2 cellular contexts compared by ENCODE assay signal in genomic region chr1:39102537-39103320, GRCh38.
A peak's percentile ranks its signal among the peaks of the same experiment; 100 is the strongest.
TF ChIP-seq lines count a peak whose summit lies in the region.

No MANE protein-coding gene starts in this region.

TF ChIP-seq in HEK293, 187 proteins besides CTCF, POLR2A, EP300 and RAD21 (continued from another document and continues in another):
- TF ChIP-seq, protein P1, sequence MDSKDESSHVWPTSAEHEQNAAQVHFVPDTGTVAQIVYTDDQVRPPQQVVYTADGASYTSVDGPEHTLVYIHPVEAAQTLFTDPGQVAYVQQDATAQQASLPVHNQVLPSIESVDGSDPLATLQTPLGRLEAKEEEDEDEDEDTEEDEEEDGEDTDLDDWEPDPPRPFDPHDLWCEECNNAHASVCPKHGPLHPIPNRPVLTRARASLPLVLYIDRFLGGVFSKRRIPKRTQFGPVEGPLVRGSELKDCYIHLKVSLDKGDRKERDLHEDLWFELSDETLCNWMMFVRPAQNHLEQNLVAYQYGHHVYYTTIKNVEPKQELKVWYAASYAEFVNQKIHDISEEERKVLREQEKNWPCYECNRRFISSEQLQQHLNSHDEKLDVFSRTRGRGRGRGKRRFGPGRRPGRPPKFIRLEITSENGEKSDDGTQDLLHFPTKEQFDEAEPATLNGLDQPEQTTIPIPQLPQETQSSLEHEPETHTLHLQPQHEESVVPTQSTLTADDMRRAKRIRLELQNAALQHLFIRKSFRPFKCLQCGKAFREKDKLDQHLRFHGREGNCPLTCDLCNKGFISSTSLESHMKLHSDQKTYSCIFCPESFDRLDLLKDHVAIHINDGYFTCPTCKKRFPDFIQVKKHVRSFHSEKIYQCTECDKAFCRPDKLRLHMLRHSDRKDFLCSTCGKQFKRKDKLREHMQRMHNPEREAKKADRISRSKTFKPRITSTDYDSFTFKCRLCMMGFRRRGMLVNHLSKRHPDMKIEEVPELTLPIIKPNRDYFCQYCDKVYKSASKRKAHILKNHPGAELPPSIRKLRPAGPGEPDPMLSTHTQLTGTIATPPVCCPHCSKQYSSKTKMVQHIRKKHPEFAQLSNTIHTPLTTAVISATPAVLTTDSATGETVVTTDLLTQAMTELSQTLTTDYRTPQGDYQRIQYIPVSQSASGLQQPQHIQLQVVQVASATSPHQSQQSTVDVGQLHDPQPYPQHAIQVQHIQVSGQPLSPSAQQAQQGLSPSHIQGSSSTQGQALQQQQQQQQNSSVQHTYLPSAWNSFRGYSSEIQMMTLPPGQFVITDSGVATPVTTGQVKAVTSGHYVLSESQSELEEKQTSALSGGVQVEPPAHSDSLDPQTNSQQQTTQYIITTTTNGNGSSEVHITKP (tag by site-specific recombination; IDR thresholded peaks at IDR 0.05) = peak; percentile 36; the same call in 1 of the 2 replicates
- TF ChIP-seq FEZF1 (tag by site-specific recombination; IDR thresholded peaks at IDR 0.05) = no peak
- no peak for TF ChIP-seq GLI4 (tag by site-specific recombination; IDR thresholded peaks at IDR 0.05)
- TF ChIP-seq, protein P2, sequence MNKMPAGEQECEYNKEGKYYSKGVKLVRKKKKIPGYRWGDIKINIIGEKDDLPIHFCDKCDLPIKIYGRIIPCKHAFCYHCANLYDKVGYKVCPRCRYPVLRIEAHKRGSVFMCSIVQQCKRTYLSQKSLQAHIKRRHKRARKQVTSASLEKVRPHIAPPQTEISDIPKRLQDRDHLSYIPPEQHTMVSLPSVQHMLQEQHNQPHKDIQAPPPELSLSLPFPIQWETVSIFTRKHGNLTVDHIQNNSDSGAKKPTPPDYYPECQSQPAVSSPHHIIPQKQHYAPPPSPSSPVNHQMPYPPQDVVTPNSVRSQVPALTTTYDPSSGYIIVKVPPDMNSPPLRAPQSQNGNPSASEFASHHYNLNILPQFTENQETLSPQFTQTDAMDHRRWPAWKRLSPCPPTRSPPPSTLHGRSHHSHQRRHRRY (tag by site-specific recombination; IDR thresholded peaks at IDR 0.05) = no peak
- no peak for TF ChIP-seq ZNF239 (tag by site-specific recombination; IDR thresholded peaks at IDR 0.05)
- no peak for TF ChIP-seq ZNF621 (tag by site-specific recombination; IDR thresholded peaks at IDR 0.05)
- TF ChIP-seq PATZ1 (tag by site-specific recombination; IDR thresholded peaks at IDR 0.05) = no peak
- peak; percentile 48; the same call in 1 of the 2 replicates for TF ChIP-seq ZSCAN30 (tag by site-specific recombination; IDR thresholded peaks at IDR 0.05)
- TF ChIP-seq ZBTB17 (tag by site-specific recombination; IDR thresholded peaks at IDR 0.05) = peak; percentile 88
- TF ChIP-seq ZNF660 (tag by site-specific recombination; IDR thresholded peaks at IDR 0.05) = peak; percentile 75
- TF ChIP-seq PRDM6 (tag by site-specific recombination; IDR thresholded peaks at IDR 0.05) = peak; percentile 89
- peak; percentile 54; the same call in 1 of the 2 replicates for TF ChIP-seq SP7 (tag by site-specific recombination; IDR thresholded peaks at IDR 0.05)
- peak; percentile 30; the same call in 1 of the 2 replicates for TF ChIP-seq ZNF394 (tag by site-specific recombination; IDR thresholded peaks at IDR 0.05; ENCODE audit: borderline replicate concordance)
- TF ChIP-seq KLF8 (tag by site-specific recombination; IDR thresholded peaks at IDR 0.05) = peak; percentile 40; the same call in 1 of the 2 replicates
- peak; percentile 53; the same call in 1 of the 2 replicates for TF ChIP-seq ZBTB48 (tag by site-specific recombination; IDR thresholded peaks at IDR 0.05)
- TF ChIP-seq ZBTB1 (tag by site-specific recombination; IDR thresholded peaks at IDR 0.05) = no peak

TF ChIP-seq in WTC11, 78 proteins besides CTCF, POLR2A, EP300 and RAD21 (continued from another document):
- TF ChIP-seq ZNF138 (CRISPR knock-in tag; conservative IDR thresholded peaks at IDR 0.05) (no peak), JAZF1 (CRISPR knock-in tag; IDR thresholded peaks at IDR 0.05) (no peak), GABPB1 (CRISPR knock-in tag; IDR thresholded peaks at IDR 0.05) (no peak), CREM (CRISPR knock-in tag; IDR thresholded peaks at IDR 0.05) (no peak), CBFB (CRISPR knock-in tag; IDR thresholded peaks at IDR 0.05; ENCODE audit: low read depth) (no peak), NFATC4 (CRISPR knock-in tag; IDR thresholded peaks at IDR 0.05) (no peak), RELA (CRISPR knock-in tag; IDR thresholded peaks at IDR 0.05; ENCODE audit: borderline replicate concordance) (no peak), ZNF317 (CRISPR knock-in tag; IDR thresholded peaks at IDR 0.05; ENCODE audit: borderline replicate concordance, low read depth) (no peak), TEAD4 (CRISPR knock-in tag; IDR thresholded peaks at IDR 0.05) (no peak), TEAD1 (CRISPR knock-in tag; IDR thresholded peaks at IDR 0.05) (no peak), SP1 (CRISPR knock-in tag; conservative IDR thresholded peaks at IDR 0.05) (no peak), GRHL2 (CRISPR knock-in tag; IDR thresholded peaks at IDR 0.05; ENCODE audit: insufficient replicate concordance, severe bottlenecking) (no peak)
- TF ChIP-seq, protein P3, sequence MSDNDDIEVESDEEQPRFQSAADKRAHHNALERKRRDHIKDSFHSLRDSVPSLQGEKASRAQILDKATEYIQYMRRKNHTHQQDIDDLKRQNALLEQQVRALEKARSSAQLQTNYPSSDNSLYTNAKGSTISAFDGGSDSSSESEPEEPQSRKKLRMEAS (CRISPR knock-in tag; IDR thresholded peaks at IDR 0.05) = no peak
